In genomic region chr1:210394281-210394798, GRCh38 we compare ENCODE assay signal across 1 cellular context.
TF ChIP-seq lines count a peak whose summit lies in the region.

No MANE protein-coding gene starts in this region.

TF ChIP-seq in GM12878, 131 proteins besides CTCF, POLR2A, EP300 and RAD21 (continued from another document):
- TF ChIP-seq ZNF207 (IDR thresholded peaks at IDR 0.05; ENCODE audit: borderline replicate concordance) = no peak
- no peak for TF ChIP-seq REST (IDR thresholded peaks at IDR 0.05; ENCODE audit: low read depth, low read length)
- peak; percentile 97 for TF ChIP-seq ZNF687 (IDR thresholded peaks at IDR 0.05)
- TF ChIP-seq HDGF (IDR thresholded peaks at IDR 0.05) = peak; percentile 69; the same call in 1 of the 2 replicates
- peak; percentile 95 for TF ChIP-seq ATF7 (IDR thresholded peaks at IDR 0.05; ENCODE audit: low read depth)
- peak; percentile 47 for TF ChIP-seq SP1 (IDR thresholded peaks at IDR 0.05; ENCODE audit: low read depth, low read length)
- peak; percentile 55; the same call in 1 of the 2 replicates for TF ChIP-seq PAX5 (IDR thresholded peaks at IDR 0.05; ENCODE audit: borderline replicate concordance, low read depth, low read length)
- no peak for TF ChIP-seq TARDBP (IDR thresholded peaks at IDR 0.05; ENCODE audit: borderline replicate concordance)
- TF ChIP-seq POU2F2 (IDR thresholded peaks at IDR 0.05; ENCODE audit: borderline replicate concordance, low read depth, low read length) = peak; percentile 70; the same call in 1 of the 3 replicates
- TF ChIP-seq RFX5 (IDR thresholded peaks at IDR 0.05; ENCODE audit: low read depth, low read length) = no peak
- no peak for TF ChIP-seq FOS (IDR thresholded peaks at IDR 0.05; ENCODE audit: borderline replicate concordance, extremely low read depth, insufficient read length)
- peak; percentile 93 for TF ChIP-seq PBX3 (IDR thresholded peaks at IDR 0.05; ENCODE audit: insufficient replicate concordance, low read depth, low read length)
- no peak for TF ChIP-seq MXI1 (IDR thresholded peaks at IDR 0.05; ENCODE audit: low read depth, low read length)
